In genomic region chr16:87463722-87464690, GRCh38 we compare ENCODE assay signal across 8 cellular contexts. TPM values are rescaled to one million over a fixed set of nuclear protein-coding genes. Genes with fewer than 3 reads are reported as not detected.
A peak's percentile ranks its signal among the peaks of the same experiment; 100 is the strongest.
DNase-seq lines count a peak whose midpoint lies in the region; ATAC-seq, FAIRE-seq and TF ChIP-seq lines count a peak whose summit lies in the region.

No MANE protein-coding gene starts in this region.

- H3K27me3 ChIP-seq in OCI-LY1 (ENCODE audit: insufficient read depth, low read length): no peaks in the 10 kb centered on the region

- peaks cover 6% of the 10 kb centered on the region; the same call in 1 of the 2 replicates for H3K36me3 ChIP-seq in OCI-LY1 (ENCODE audit: insufficient read depth, low read length)

- H3K9ac ChIP-seq in OCI-LY1 (ENCODE audit: low read length): peak overlapping the region; percentile 10; the same call in 1 of the 2 replicates

- H3K4me2 ChIP-seq in OCI-LY1 (ENCODE audit: low read length): peak overlapping the region; percentile 38; the same call in 1 of the 2 replicates

- H3K27ac ChIP-seq in OCI-LY1 (ENCODE audit: low read depth, low read length, poor library complexity, severe bottlenecking): peak overlapping the region; percentile 67
- peak overlapping the region; percentile 63 for H3K27ac ChIP-seq in adipose tissue (ENCODE audit: low read depth, low read length)

- no peak for FAIRE-seq in D721Med (lab: Jason Lieb, UNC)

- peaks cover 30% of the 10 kb centered on the region for H3K4me1 ChIP-seq in OCI-LY1 (ENCODE audit: insufficient read depth, low read length, severe bottlenecking)

- no peaks in the 10 kb centered on the region for H3K9me2 ChIP-seq in OCI-LY1 (ENCODE audit: low read depth, low read length)

- DNase-seq in GM12865 (ENCODE audit: low read depth): peak; percentile 32
- DNase-seq in iris pigment epithelial cell (ENCODE audit: low read depth): peak; percentile 88
- peak; percentile 13 to 19 for DNase-seq in stimulated activated CD4-positive, alpha-beta T cell treated with anti-CD3 and anti-CD28 coated beads, Interleukin-4, amount 100 ng/mL, for 4 hours
- DNase-seq in D721Med (ENCODE audit: insufficient read length, low spot score): no peak

- 46 to 61% (median 48%) methylated on average over 22 of the region's 22 CpGs for WGBS in adipose tissue, 3 donors

- no peak for TF ChIP-seq CTCF in GM12865 (IDR thresholded peaks at IDR 0.05; ENCODE audit: insufficient read depth, low read depth, low read length, missing control alignments)
- no peak for TF ChIP-seq CTCF in OCI-LY1 (IDR thresholded peaks at IDR 0.05; ENCODE audit: low read length)
- no peak for TF ChIP-seq CTCF in D721Med (IDR thresholded peaks at IDR 0.05; ENCODE audit: insufficient read depth, missing control alignments)

- H3K4me3 ChIP-seq in GM12865 (ENCODE audit: low read depth, low read length) (no peak overlapping the region), OCI-LY1 (ENCODE audit: low read depth, low read length, poor library complexity, severe bottlenecking) (no peak overlapping the region)

- no peaks in the 10 kb centered on the region for H3K79me2 ChIP-seq in OCI-LY1 (ENCODE audit: insufficient read depth, low read length)

- no peaks in the 10 kb centered on the region for H4K20me1 ChIP-seq in OCI-LY1 (ENCODE audit: insufficient read depth, low read length)

- ATAC-seq in GM18907 (IDR thresholded peaks at IDR 0.05; ENCODE audit: unreplicated experiment) (no peak), HG03175 (IDR thresholded peaks at IDR 0.05; ENCODE audit: unreplicated experiment) (no peak)

- H3K9me3 ChIP-seq in OCI-LY1 (ENCODE audit: low read length): no peaks in the 10 kb centered on the region

- H3F3A ChIP-seq in OCI-LY1 (ENCODE audit: insufficient read depth, low read length): no peaks in the 10 kb centered on the region

- H2AFZ ChIP-seq in OCI-LY1 (ENCODE audit: low read length): no peak overlapping the region

RNA-seq across cellular contexts. Expression of gene ZCCHC14, which starts 28.8 kb away (rescaled TPM):
- 1 to 10 TPM; 6.6 to 8.9 (median 7.6) TPM for polyA plus RNA-seq in adipose tissue
